1 cellular context compared by ENCODE assay signal in genomic region chr12:106584104-106585064, GRCh38.
TF ChIP-seq lines count a peak whose summit lies in the region.

No MANE protein-coding gene starts in this region.

TF ChIP-seq in HepG2, 621 proteins besides CTCF, POLR2A, EP300 and RAD21 (continued from another document):
- TF ChIP-seq LRRFIP1 (CRISPR knock-in tag; conservative IDR thresholded peaks at IDR 0.05) (no peak), ZNF549 (CRISPR knock-in tag; IDR thresholded peaks at IDR 0.05) (no peak), EZH2 (conservative IDR thresholded peaks at IDR 0.05; ENCODE audit: low read depth, low read length) (0 out of 2 replicates have a peak, but pooled peaks have one; percentile 18), PRMT3 (CRISPR knock-in tag; IDR thresholded peaks at IDR 0.05; ENCODE audit: borderline replicate concordance, low read depth) (no peak)
TF ChIP-seq in HepG2: peak in this region for 1.
